Comparison of ENCODE assay signal across 22 cellular contexts in the genomic region with DNA sequence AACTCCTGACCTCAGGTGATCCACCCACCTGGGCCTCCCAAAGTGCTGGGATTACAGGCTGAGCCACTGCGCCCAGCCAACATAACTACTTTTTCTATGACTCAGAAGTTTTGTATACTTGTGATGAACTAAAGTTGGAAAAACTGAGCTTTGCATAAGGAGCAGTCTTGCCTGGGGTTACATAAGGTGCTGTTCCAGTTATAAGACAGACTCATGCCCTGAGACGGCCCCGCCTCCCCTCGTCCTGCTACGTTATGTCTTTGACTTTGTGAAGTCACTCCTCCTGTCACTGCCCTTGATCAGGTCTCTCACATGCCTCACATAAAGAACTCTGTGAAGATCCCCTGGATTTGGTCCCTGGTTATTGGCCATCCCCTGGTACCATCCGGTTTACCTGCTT. TPM values are rescaled to one million over a fixed set of nuclear protein-coding genes. Genes with fewer than 3 reads are reported as not detected.
"Had no signal": no experiment of that assay in that cellular context is flagged by ENCODE, and none has a peak within 500 bp of the region (broad histone marks: within the 10 kb centered on the region; RNA-seq: fewer than 3 reads in every experiment).

No MANE protein-coding gene starts in this region.

- DNase-seq: activated CD4-positive, alpha-beta T cell treated with anti-CD3 and anti-CD28 coated beads, Interleukin-2, amount 10 ng/mL, durations not matched to agents 7 days and 5 days; activated CD8-positive, alpha-beta memory T cell treated with anti-CD3 and anti-CD28 coated beads for 24 hours; activated naive CD4-positive, alpha-beta T cell; activated naive CD8-positive, alpha-beta T cell treated with anti-CD3 and anti-CD28 coated beads, Interleukin-2, amount 50 U/mL, for 24 hours; dorsolateral prefrontal cortex; heart right ventricle; left colon; midbrain; psoas muscle; right lobe of liver; stimulated activated naive CD8-positive, alpha-beta T cell treated with anti-CD3 and anti-CD28 coated beads, Interleukin-15, Interleukin-2, amounts not matched to agents 100 U/mL and 50 U/mL, for 24 hours; upper lobe of right lung had no signal

- H3K4me2 ChIP-seq: smooth muscle cell had no signal

- H3K36me3 ChIP-seq: ascending aorta, gastroesophageal sphincter, heart right ventricle, right lobe of liver, upper lobe of right lung had no signal

- H3K27ac ChIP-seq: ascending aorta, dorsolateral prefrontal cortex, gastroesophageal sphincter, heart right ventricle, psoas muscle, right lobe of liver, upper lobe of right lung had no signal

- H3K9me3 ChIP-seq: ascending aorta, gastroesophageal sphincter, psoas muscle, right lobe of liver, upper lobe of right lung had no signal

- H3K4me1 ChIP-seq: ascending aorta, gastroesophageal sphincter, heart right ventricle, psoas muscle, right lobe of liver, upper lobe of right lung had no signal

- H3K4me3 ChIP-seq: ascending aorta, dorsolateral prefrontal cortex, gastroesophageal sphincter, heart right ventricle, lung, psoas muscle, right lobe of liver, smooth muscle cell, upper lobe of right lung had no signal

- H3K27me3 ChIP-seq: ascending aorta, dorsolateral prefrontal cortex, gastroesophageal sphincter, right lobe of liver, upper lobe of right lung had no signal

RNA-seq across cellular contexts. Expression of gene OPN4, which starts 40.4 kb away (rescaled TPM):
- total RNA-seq: activated CD4-positive, alpha-beta T cell treated with anti-CD3 and anti-CD28 coated beads, Interleukin-2, amount 10 ng/mL, durations not matched to agents 7 days and 5 days; activated T-helper 1 cell treated with anti-CD3 and anti-CD28 coated beads, Interleukin-12 subunit alpha, Interleukin-12 subunit beta, Interleukin-2, Interleukin-4 antibody, amounts not matched to agents 30 ng/mL and 10 ng/mL and 1 ng/mL, durations not matched to agents 14 hours and 24 hours and 36 hours; ascending aorta; fibroblast of lung; gastroesophageal sphincter; myocyte; osteoblast; right lobe of liver; smooth muscle cell; temporal lobe; upper lobe of right lung had no signal
- polyA plus RNA-seq: fibroblast of lung, lung, neural cell, smooth muscle cell had no signal
